18 cellular contexts compared by ENCODE assay signal in genomic region chr16:5175263-5175662, GRCh38.
"Had no signal": no experiment of that assay in that cellular context is flagged by ENCODE, and none has a peak within 500 bp of the region (broad histone marks: within the 10 kb centered on the region; RNA-seq: fewer than 3 reads in every experiment).

No MANE protein-coding gene starts in this region.

- H3K4me3 ChIP-seq: coronary artery, gastroesophageal sphincter, lung, suprapubic skin, upper lobe of right lung had no signal

- H3K4me1 ChIP-seq: gastroesophageal sphincter, suprapubic skin, upper lobe of right lung had no signal

- H3K36me3 ChIP-seq: gastroesophageal sphincter, suprapubic skin, upper lobe of right lung had no signal

- DNase-seq: activated CD4-positive, alpha-beta T cell treated with anti-CD3 and anti-CD28 coated beads for 48 hours; activated naive CD4-positive, alpha-beta T cell treated with Interleukin-2 at 50 U/mL for 16 hours; activated naive CD8-positive, alpha-beta T cell treated with anti-CD3 and anti-CD28 coated beads, Interleukin-2, amount 50 U/mL, for 24 hours; effector memory CD4-positive, alpha-beta T cell; left cardiac atrium; naive thymus-derived CD8-positive, alpha-beta T cell; stimulated activated CD4-positive, alpha-beta T cell treated with anti-CD3 and anti-CD28 coated beads, Interleukin-2, amount 100 ng/mL, for 24 hours; stimulated activated naive CD4-positive, alpha-beta T cell treated with Interleukin-2 at 50 U/mL for 16 hours; upper lobe of right lung had no signal

- ATAC-seq: activated naive CD8-positive, alpha-beta T cell treated with anti-CD3 and anti-CD28 coated beads, Interleukin-2, amount 50 U/mL, for 24 hours; gastroesophageal sphincter; left cardiac atrium; naive thymus-derived CD8-positive, alpha-beta T cell; sciatic nerve; upper lobe of right lung; WTC11 had no signal

- H3K9me3 ChIP-seq: upper lobe of right lung had no signal

- H3K4me3 Mint-ChIP-seq: activated naive CD8-positive, alpha-beta T cell treated with anti-CD3 and anti-CD28 coated beads, Interleukin-2, amount 50 U/mL, for 24 hours; activated T-helper 1 cell treated with anti-CD3 and anti-CD28 coated beads, Interleukin-12 subunit alpha, Interleukin-12 subunit beta, Interleukin-2, Interleukin-4 antibody, amounts not matched to agents 30 ng/mL and 10 ng/mL and 1 ng/mL, durations not matched to agents 14 hours and 24 hours and 36 hours; naive thymus-derived CD8-positive, alpha-beta T cell; T-helper 1 cell treated with Interleukin-12 subunit alpha and Interleukin-12 subunit beta and Interleukin-4 antibody, amounts not matched to agents 30 μg/mL and 1 μg/mL, for 36 hours; WTC11 had no signal

- H3K27ac ChIP-seq: coronary artery, epithelial cell of prostate, gastroesophageal sphincter, suprapubic skin, upper lobe of right lung had no signal

- H3K4me1 Mint-ChIP-seq: activated naive CD8-positive, alpha-beta T cell treated with anti-CD3 and anti-CD28 coated beads, Interleukin-2, amount 50 U/mL, for 24 hours; naive thymus-derived CD8-positive, alpha-beta T cell had no signal

- H3K27me3 ChIP-seq: gastroesophageal sphincter, suprapubic skin, upper lobe of right lung had no signal

- H3K27ac Mint-ChIP-seq: activated naive CD8-positive, alpha-beta T cell treated with anti-CD3 and anti-CD28 coated beads, Interleukin-2, amount 50 U/mL, for 24 hours; activated T-helper 1 cell treated with anti-CD3 and anti-CD28 coated beads, Interleukin-12 subunit alpha, Interleukin-12 subunit beta, Interleukin-2, Interleukin-4 antibody, amounts not matched to agents 30 ng/mL and 10 ng/mL and 1 ng/mL, durations not matched to agents 14 hours and 24 hours and 36 hours; naive thymus-derived CD8-positive, alpha-beta T cell; T-helper 1 cell treated with Interleukin-12 subunit alpha and Interleukin-12 subunit beta and Interleukin-4 antibody, amounts not matched to agents 30 μg/mL and 1 μg/mL, for 36 hours; WTC11 had no signal
